13 cellular contexts compared by ENCODE assay signal in the genomic region with DNA sequence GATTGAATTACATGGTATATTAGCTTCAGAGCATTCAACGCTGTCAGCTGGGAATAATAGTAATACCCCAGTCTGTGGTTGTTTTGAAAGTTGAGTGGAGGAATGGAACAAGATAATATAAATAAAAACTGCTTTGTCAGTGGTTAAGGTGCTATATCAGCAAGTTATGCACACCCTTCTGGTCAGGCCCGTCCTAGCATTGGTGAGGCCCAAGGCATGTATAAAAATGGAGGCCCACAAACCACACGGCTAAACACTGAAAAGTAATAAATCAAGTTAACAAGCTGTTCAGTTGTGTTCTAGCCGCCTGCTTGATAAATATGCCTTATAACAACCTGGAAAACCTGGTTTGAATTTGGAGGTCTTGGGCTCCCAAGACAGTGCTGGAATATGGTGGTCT.
DNase-seq lines count a peak whose midpoint lies in the region; ATAC-seq and TF ChIP-seq lines count a peak whose summit lies in the region.
"Had no signal": no experiment of that assay in that cellular context is flagged by ENCODE, and none has a peak within 500 bp of the region (broad histone marks: within the 10 kb centered on the region; RNA-seq: fewer than 3 reads in every experiment).

No MANE protein-coding gene starts in this region.

- H3K27ac Mint-ChIP-seq in activated T-helper 17 cell treated with anti-CD3 and anti-CD28 coated beads, Interleukin-2, amount 50 U/mL, for 72 hours = no peak overlapping the region
- H3K27ac Mint-ChIP-seq: IgD-negative memory B cell had no signal

- H3K36me3 ChIP-seq in hepatocyte (replicated peaks; ENCODE audit: insufficient read depth, low read depth) (no peaks in the 10 kb centered on the region), spleen (no peaks in the 10 kb centered on the region)
- H3K36me3 ChIP-seq: BE2C, SJCRH30 had no signal

- H3K4me1 Mint-ChIP-seq in activated T-helper 17 cell treated with anti-CD3 and anti-CD28 coated beads, Interleukin-2, amount 50 U/mL, for 72 hours = no peaks in the 10 kb centered on the region
- H3K4me1 Mint-ChIP-seq: IgD-negative memory B cell had no signal

- no peaks in the 10 kb centered on the region for H3K9me3 ChIP-seq in hepatocyte (ENCODE audit: low read depth)
- no peaks in the 10 kb centered on the region for H3K9me3 ChIP-seq in spleen
- H3K9me3 ChIP-seq: BE2C, SJCRH30 had no signal

- H3K4me3 Mint-ChIP-seq in activated T-helper 17 cell treated with anti-CD3 and anti-CD28 coated beads, Interleukin-2, amount 50 U/mL, for 72 hours = no peak overlapping the region
- H3K4me3 Mint-ChIP-seq: IgD-negative memory B cell had no signal

- 57% methylated on average over 4 of the region's 4 CpGs for WGBS in hepatocyte (ENCODE audit: low lambda C conversion rate, missing lambda C conversion rate)
- 71 to 85% (median 72%) methylated on average over 4 of the region's 4 CpGs for WGBS in spleen, 5 donors

- no peaks in the 10 kb centered on the region for H3K9me3 Mint-ChIP-seq in activated T-helper 17 cell treated with anti-CD3 and anti-CD28 coated beads, Interleukin-2, amount 50 U/mL, for 72 hours
- H3K9me3 Mint-ChIP-seq: IgD-negative memory B cell had no signal

- peaks cover 8% of the 10 kb centered on the region for H3K4me1 ChIP-seq in hepatocyte (ENCODE audit: insufficient read depth)
- peaks cover 0 to 57% (median 18%) of the 10 kb centered on the region in 6 donors for H3K4me1 ChIP-seq in spleen
- H3K4me1 ChIP-seq: BE2C, SJCRH30 had no signal

- intact Hi-C loops in spleen (cut with DNase I; ENCODE audit: low total_unique reads) = no loop called here

- peaks cover 28% of the 10 kb centered on the region for H3K27me3 Mint-ChIP-seq in activated T-helper 17 cell treated with anti-CD3 and anti-CD28 coated beads, Interleukin-2, amount 50 U/mL, for 72 hours

- no peak for TF ChIP-seq POLR2A in spleen (IDR thresholded peaks at IDR 0.05)

- no peaks in the 10 kb centered on the region for H4K20me1 ChIP-seq in hepatocyte (ENCODE audit: insufficient read depth, poor library complexity, severe bottlenecking)

- no peak for ATAC-seq in activated T-helper 17 cell treated with anti-CD3 and anti-CD28 coated beads, Interleukin-2, amount 50 U/mL, for 72 hours (replicated peaks)
- ATAC-seq in GM19324 (IDR thresholded peaks at IDR 0.05; ENCODE audit: low FRiP score, unreplicated experiment) = no peak

- TF ChIP-seq CTCF in hepatocyte (IDR thresholded peaks at IDR 0.05; ENCODE audit: poor library complexity) = no peak
- TF ChIP-seq CTCF in spleen (IDR thresholded peaks at IDR 0.05 in 8 of 11, conservative IDR thresholded peaks at IDR 0.05 in 3 of 11) = no peak

- peak overlapping the region; percentile 69 for H3K27ac ChIP-seq in hepatocyte
- H3K27ac ChIP-seq in spleen = peak overlapping the region in 5 of 8 donors; percentile 64 to 93 (median 82)
- H3K27ac ChIP-seq: SJCRH30 had no signal

- H3K4me3 ChIP-seq in hepatocyte = no peak overlapping the region
- H3K4me3 ChIP-seq in spleen = no peak overlapping the region
- H3K4me3 ChIP-seq: SJCRH30 had no signal

- H3K4me2 ChIP-seq in hepatocyte = no peak overlapping the region

- no peaks in the 10 kb centered on the region for H3K79me2 ChIP-seq in hepatocyte

- no peak overlapping the region for H2AFZ ChIP-seq in hepatocyte

- no peaks in the 10 kb centered on the region for H3K9me2 ChIP-seq in hepatocyte (replicated peaks; ENCODE audit: insufficient read depth)

- peak; percentile 76 for DNase-seq in H4 (ENCODE audit: low spot score)
- DNase-seq in NOMO-1 treated with DMSO at 0.1 percent for 48 hours (lab: John Stamatoyannopoulos, UW; ENCODE audit: unreplicated experiment) = peak; percentile 69
- DNase-seq in hepatocyte (ENCODE audit: low spot score) = no peak
- DNase-seq in spleen = no peak
- DNase-seq in cerebellum (ENCODE audit: low spot score) = no peak
- DNase-seq: BE2C, NCI-H146, NCI-H2107, NCI-H446, SJCRH30 had no signal

- H3K36me3 Mint-ChIP-seq in activated T-helper 17 cell treated with anti-CD3 and anti-CD28 coated beads, Interleukin-2, amount 50 U/mL, for 72 hours (ENCODE audit: low read depth) = no peaks in the 10 kb centered on the region
- H3K36me3 Mint-ChIP-seq: IgD-negative memory B cell had no signal

- H3K27me3 ChIP-seq in hepatocyte (no peaks in the 10 kb centered on the region), spleen (replicated peaks in 1 of 7) (no peaks in the 10 kb centered on the region)
- H3K27me3 ChIP-seq: BE2C had no signal

Comparison
In these comparisons a context has a peak if more than half of its experiments do, and no peak if none do; other contexts are left out.
1. DNase-seq: peak in H4 (single experiment) and NOMO-1 treated with DMSO at 0.1 percent for 48 hours (single experiment); none in hepatocyte (single experiment), spleen (single experiment) and cerebellum (single experiment).